Comparison of ENCODE assay signal across 1 cellular context in the genomic region with DNA sequence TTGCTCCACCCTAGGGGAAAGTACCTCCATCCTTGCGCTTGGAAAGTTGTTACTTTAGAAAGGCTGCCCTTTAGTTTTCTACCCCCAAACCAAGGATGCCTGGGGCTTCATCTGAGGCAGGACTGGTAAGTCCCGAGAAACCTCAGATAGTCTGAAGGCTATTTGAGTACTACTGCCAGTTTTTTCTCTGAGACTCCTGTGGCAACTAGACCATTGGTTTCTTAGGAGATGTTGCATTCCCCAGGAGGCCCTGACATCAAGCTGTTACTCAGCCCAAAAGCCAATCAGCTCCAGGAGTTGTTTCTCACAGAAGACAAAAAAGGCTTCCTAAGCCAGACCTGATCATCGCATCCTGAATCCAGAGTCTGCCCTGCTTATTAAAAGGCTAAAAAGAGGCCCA.
TF ChIP-seq lines count a peak whose summit lies in the region.

No MANE protein-coding gene starts in this region.

TF ChIP-seq in GM23338, 12 proteins besides CTCF, POLR2A, EP300 and RAD21:
- TF ChIP-seq STAT1 (IDR thresholded peaks at IDR 0.05; ENCODE audit: unreplicated experiment) (no peak), EZH2 (IDR thresholded peaks at IDR 0.05; ENCODE audit: low read depth, unreplicated experiment) (no peak), CREB1 (CRISPR knock-in tag; IDR thresholded peaks at IDR 0.05; ENCODE audit: low read depth) (no peak), ZNF331 (CRISPR knock-in tag; IDR thresholded peaks at IDR 0.05; ENCODE audit: low read depth) (no peak), NANOG (IDR thresholded peaks at IDR 0.05; ENCODE audit: borderline replicate concordance) (no peak), ZNF114 (CRISPR knock-in tag; IDR thresholded peaks at IDR 0.05) (no peak), POLR2AphosphoS5 (IDR thresholded peaks at IDR 0.05; ENCODE audit: low read depth) (no peak), EZH2phosphoT487 (IDR thresholded peaks at IDR 0.05; ENCODE audit: unreplicated experiment) (no peak), JUNB (IDR thresholded peaks at IDR 0.05; ENCODE audit: unreplicated experiment) (no peak)
- TF ChIP-seq, protein P1, sequence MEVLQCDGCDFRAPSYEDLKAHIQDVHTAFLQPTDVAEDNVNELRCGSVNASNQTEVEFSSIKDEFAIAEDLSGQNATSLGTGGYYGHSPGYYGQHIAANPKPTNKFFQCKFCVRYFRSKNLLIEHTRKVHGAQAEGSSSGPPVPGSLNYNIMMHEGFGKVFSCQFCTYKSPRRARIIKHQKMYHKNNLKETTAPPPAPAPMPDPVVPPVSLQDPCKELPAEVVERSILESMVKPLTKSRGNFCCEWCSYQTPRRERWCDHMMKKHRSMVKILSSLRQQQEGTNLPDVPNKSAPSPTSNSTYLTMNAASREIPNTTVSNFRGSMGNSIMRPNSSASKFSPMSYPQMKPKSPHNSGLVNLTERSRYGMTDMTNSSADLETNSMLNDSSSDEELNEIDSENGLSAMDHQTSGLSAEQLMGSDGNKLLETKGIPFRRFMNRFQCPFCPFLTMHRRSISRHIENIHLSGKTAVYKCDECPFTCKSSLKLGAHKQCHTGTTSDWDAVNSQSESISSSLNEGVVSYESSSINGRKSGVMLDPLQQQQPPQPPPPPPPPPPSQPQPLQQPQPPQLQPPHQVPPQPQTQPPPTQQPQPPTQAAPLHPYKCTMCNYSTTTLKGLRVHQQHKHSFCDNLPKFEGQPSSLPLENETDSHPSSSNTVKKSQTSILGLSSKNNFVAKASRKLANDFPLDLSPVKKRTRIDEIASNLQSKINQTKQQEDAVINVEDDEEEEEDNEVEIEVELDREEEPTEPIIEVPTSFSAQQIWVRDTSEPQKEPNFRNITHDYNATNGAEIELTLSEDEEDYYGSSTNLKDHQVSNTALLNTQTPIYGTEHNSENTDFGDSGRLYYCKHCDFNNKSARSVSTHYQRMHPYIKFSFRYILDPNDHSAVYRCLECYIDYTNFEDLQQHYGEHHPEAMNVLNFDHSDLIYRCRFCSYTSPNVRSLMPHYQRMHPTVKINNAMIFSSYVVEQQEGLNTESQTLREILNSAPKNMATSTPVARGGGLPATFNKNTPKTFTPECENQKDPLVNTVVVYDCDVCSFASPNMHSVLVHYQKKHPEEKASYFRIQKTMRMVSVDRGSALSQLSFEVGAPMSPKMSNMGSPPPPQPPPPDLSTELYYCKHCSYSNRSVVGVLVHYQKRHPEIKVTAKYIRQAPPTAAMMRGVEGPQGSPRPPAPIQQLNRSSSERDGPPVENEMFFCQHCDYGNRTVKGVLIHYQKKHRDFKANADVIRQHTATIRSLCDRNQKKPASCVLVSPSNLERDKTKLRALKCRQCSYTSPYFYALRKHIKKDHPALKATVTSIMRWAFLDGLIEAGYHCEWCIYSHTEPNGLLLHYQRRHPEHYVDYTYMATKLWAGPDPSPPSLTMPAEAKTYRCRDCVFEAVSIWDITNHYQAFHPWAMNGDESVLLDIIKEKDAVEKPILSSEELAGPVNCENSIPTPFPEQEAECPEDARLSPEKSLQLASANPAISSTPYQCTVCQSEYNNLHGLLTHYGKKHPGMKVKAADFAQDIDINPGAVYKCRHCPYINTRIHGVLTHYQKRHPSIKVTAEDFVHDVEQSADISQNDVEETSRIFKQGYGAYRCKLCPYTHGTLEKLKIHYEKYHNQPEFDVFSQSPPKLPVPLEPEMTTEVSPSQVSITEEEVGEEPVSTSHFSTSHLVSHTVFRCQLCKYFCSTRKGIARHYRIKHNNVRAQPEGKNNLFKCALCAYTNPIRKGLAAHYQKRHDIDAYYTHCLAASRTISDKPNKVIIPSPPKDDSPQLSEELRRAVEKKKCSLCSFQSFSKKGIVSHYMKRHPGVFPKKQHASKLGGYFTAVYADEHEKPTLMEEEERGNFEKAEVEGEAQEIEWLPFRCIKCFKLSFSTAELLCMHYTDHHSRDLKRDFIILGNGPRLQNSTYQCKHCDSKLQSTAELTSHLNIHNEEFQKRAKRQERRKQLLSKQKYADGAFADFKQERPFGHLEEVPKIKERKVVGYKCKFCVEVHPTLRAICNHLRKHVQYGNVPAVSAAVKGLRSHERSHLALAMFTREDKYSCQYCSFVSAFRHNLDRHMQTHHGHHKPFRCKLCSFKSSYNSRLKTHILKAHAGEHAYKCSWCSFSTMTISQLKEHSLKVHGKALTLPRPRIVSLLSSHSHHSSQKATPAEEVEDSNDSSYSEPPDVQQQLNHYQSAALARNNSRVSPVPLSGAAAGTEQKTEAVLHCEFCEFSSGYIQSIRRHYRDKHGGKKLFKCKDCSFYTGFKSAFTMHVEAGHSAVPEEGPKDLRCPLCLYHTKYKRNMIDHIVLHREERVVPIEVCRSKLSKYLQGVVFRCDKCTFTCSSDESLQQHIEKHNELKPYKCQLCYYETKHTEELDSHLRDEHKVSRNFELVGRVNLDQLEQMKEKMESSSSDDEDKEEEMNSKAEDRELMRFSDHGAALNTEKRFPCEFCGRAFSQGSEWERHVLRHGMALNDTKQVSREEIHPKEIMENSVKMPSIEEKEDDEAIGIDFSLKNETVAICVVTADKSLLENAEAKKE (CRISPR knock-in tag; IDR thresholded peaks at IDR 0.05): no peak
- TF ChIP-seq, protein P2, sequence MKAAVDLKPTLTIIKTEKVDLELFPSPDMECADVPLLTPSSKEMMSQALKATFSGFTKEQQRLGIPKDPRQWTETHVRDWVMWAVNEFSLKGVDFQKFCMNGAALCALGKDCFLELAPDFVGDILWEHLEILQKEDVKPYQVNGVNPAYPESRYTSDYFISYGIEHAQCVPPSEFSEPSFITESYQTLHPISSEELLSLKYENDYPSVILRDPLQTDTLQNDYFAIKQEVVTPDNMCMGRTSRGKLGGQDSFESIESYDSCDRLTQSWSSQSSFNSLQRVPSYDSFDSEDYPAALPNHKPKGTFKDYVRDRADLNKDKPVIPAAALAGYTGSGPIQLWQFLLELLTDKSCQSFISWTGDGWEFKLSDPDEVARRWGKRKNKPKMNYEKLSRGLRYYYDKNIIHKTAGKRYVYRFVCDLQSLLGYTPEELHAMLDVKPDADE (IDR thresholded peaks at IDR 0.05): no peak
- TF ChIP-seq, protein P3, sequence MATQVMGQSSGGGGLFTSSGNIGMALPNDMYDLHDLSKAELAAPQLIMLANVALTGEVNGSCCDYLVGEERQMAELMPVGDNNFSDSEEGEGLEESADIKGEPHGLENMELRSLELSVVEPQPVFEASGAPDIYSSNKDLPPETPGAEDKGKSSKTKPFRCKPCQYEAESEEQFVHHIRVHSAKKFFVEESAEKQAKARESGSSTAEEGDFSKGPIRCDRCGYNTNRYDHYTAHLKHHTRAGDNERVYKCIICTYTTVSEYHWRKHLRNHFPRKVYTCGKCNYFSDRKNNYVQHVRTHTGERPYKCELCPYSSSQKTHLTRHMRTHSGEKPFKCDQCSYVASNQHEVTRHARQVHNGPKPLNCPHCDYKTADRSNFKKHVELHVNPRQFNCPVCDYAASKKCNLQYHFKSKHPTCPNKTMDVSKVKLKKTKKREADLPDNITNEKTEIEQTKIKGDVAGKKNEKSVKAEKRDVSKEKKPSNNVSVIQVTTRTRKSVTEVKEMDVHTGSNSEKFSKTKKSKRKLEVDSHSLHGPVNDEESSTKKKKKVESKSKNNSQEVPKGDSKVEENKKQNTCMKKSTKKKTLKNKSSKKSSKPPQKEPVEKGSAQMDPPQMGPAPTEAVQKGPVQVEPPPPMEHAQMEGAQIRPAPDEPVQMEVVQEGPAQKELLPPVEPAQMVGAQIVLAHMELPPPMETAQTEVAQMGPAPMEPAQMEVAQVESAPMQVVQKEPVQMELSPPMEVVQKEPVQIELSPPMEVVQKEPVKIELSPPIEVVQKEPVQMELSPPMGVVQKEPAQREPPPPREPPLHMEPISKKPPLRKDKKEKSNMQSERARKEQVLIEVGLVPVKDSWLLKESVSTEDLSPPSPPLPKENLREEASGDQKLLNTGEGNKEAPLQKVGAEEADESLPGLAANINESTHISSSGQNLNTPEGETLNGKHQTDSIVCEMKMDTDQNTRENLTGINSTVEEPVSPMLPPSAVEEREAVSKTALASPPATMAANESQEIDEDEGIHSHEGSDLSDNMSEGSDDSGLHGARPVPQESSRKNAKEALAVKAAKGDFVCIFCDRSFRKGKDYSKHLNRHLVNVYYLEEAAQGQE (IDR thresholded peaks at IDR 0.05; ENCODE audit: unreplicated experiment): no peak
